In the genomic region with DNA sequence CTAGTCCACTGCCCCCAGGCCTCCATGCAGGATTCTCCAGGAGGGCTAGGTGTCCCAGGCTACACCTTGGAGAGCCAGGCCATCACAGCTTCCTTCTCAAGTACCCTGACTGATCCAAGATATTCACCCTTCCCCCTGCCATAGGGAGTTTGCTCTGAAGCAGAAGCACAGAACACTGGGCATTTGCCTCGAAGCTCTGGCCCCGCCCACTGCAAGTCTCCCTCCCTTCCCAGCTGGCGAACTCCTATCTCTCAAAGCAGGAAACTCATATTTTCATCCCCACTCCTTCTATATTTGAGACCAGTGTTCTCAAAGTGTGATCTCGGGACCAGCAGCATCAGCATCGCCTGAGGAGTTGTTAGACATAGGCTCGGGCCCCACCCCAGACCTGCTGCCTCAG, we compare ENCODE assay signal across 21 cellular contexts.
DNase-seq lines count a peak whose midpoint lies in the region; ATAC-seq and TF ChIP-seq lines count a peak whose summit lies in the region.
"Had no signal": no experiment of that assay in that cellular context is flagged by ENCODE, and none has a peak within 500 bp of the region (broad histone marks: within the 10 kb centered on the region; RNA-seq: fewer than 3 reads in every experiment).

No MANE protein-coding gene starts in this region.

- H3K36me3 ChIP-seq in mucosa of descending colon (ENCODE audit: low read depth), result no peaks in the 10 kb centered on the region
- H3K36me3 ChIP-seq: adrenal gland, right atrium auricular region had no signal

- ATAC-seq in mucosa of descending colon, result peak; percentile 72
- ATAC-seq: activated CD8-positive, alpha-beta T cell treated with anti-CD3 and anti-CD28 coated beads, Interleukin-2, amount 10 ng/mL, durations not matched to agents 7 days and 5 days had no signal

- TF ChIP-seq CTCF in epithelial cell of esophagus (IDR thresholded peaks at IDR 0.05; ENCODE audit: insufficient read depth, low read depth, low read length, missing control alignments) (no peak), mucosa of descending colon (IDR thresholded peaks at IDR 0.05) (no peak)

- H3K4me1 ChIP-seq in mucosa of descending colon (ENCODE audit: low read depth), result no peaks in the 10 kb centered on the region
- H3K4me1 ChIP-seq: adrenal gland, right atrium auricular region had no signal

- DNase-seq in AG08395 (ENCODE audit: low spot score) (peak; percentile 9), OCI-M1 (lab: John Stamatoyannopoulos, UW) (peak; percentile 17), epithelial cell of esophagus (ENCODE audit: low read depth) (peak; percentile 36), mucosa of descending colon (peak in 2 of 3 donors; percentile 31 to 49), KBM-7 (no peak), ureter (ENCODE audit: low spot score) (no peak), NCI-H2196 (lab: John Stamatoyannopoulos, UW; ENCODE audit: unreplicated experiment) (no peak)
- DNase-seq: activated CD4-positive, CD25-positive, alpha-beta regulatory T cell treated with anti-CD3 and anti-CD28 coated beads, Interleukin-2, amount 50 U/mL, for 72 hours; activated CD8-positive, alpha-beta T cell treated with anti-CD3 and anti-CD28 coated beads, Interleukin-2, amount 10 ng/mL, durations not matched to agents 7 days and 5 days; adrenal gland; HCEC 1CT; hippocampal formation; kidney; naive B cell; NCI-H146; NCI-H2171; NCI-H524 treated with DMSO at 0.1 percent for 48 hours; stimulated activated CD4-positive, alpha-beta T cell treated with anti-CD3 and anti-CD28 coated beads, Interleukin-12 subunit alpha, Interleukin-12 subunit beta, amount 100 ng/mL, for 4 hours; stimulated activated CD4-positive, alpha-beta T cell treated with anti-CD3 and anti-CD28 coated beads, Interleukin-4, amount 100 ng/mL, for 4 hours; trophoblast cell had no signal

- in situ Hi-C loops in KBM-7 (cut with MboI; ENCODE audit: low pct_unique_long_range_greater_than_20kb, low sequenced_read_pairs), result no loop called here

- H3K4me3 ChIP-seq in epithelial cell of esophagus (ENCODE audit: low read length) (no peak overlapping the region), mucosa of descending colon (no peak overlapping the region)
- H3K4me3 ChIP-seq: adrenal gland, right atrium auricular region had no signal

- intact Hi-C loops in mucosa of descending colon (cut with DNase I, micrococcal nuclease), result no loop called here

- H3K9me3 ChIP-seq in mucosa of descending colon, result peaks cover 6% of the 10 kb centered on the region
- H3K9me3 ChIP-seq: adrenal gland had no signal

Comparison
In these comparisons a context has a peak if more than half of its experiments do, and no peak if none do; other contexts are left out.
1. DNase-seq: peak in AG08395 (single experiment), OCI-M1 (single experiment), epithelial cell of esophagus (single experiment) and mucosa of descending colon (2 of 3); none in KBM-7 (single experiment), ureter (single experiment) and NCI-H2196 (single experiment).